18 cellular contexts compared by ENCODE assay signal in the genomic region with DNA sequence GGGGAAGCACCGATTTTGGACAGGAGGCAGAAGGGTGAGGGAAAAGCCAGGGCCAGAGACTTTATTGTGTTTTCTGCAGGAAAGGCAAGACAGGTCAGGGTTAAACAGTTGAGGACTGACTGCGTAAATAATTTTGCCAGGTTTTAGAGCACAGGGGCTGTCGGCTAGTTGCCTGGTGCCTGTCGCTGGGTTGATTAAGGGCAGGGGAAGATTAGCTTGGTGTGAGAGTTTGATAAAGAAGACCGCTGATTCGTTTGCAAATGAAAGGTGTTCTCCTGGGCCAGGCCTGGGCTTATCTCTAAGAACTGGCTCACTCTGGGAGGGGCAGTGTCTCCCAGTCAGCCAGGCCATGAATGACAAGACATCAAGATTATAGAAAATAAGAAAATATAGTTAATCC.
DNase-seq lines count a peak whose midpoint lies in the region; TF ChIP-seq lines count a peak whose summit lies in the region.
"Had no signal": no experiment of that assay in that cellular context is flagged by ENCODE, and none has a peak within 500 bp of the region (broad histone marks: within the 10 kb centered on the region; RNA-seq: fewer than 3 reads in every experiment).

No MANE protein-coding gene starts in this region.

- H3K27me3 ChIP-seq in NT2/D1 (ENCODE audit: insufficient read depth, insufficient read length) (no peaks in the 10 kb centered on the region), WERI-Rb-1 (ENCODE audit: insufficient read depth, low read depth, severe bottlenecking) (no peaks in the 10 kb centered on the region), iPS-15b (ENCODE audit: control insufficient read depth, insufficient read depth, low read length) (no peaks in the 10 kb centered on the region), sigmoid colon (no peaks in the 10 kb centered on the region)

- 77 to 83% methylated on average over 6 of the region's 6 CpGs for WGBS in sigmoid colon, 2 donors

- H3K9me3 ChIP-seq in NT2/D1 (ENCODE audit: insufficient read depth, low read length) (no peaks in the 10 kb centered on the region; the same call in 1 of the 2 replicates), WERI-Rb-1 (ENCODE audit: severe bottlenecking) (no peaks in the 10 kb centered on the region), iPS-15b (ENCODE audit: control insufficient read depth, insufficient read depth, low read length) (no peaks in the 10 kb centered on the region), sigmoid colon (no peaks in the 10 kb centered on the region)

- H3K36me3 ChIP-seq in NT2/D1 (ENCODE audit: insufficient read depth, insufficient read length, low read length) = no peaks in the 10 kb centered on the region
- no peaks in the 10 kb centered on the region for H3K36me3 ChIP-seq in WERI-Rb-1
- no peaks in the 10 kb centered on the region for H3K36me3 ChIP-seq in iPS-15b (ENCODE audit: control insufficient read depth, insufficient read depth, low read length)
- H3K36me3 ChIP-seq in sigmoid colon = no peaks in the 10 kb centered on the region
- H3K36me3 ChIP-seq: HAP-1 had no signal

- TF ChIP-seq EP300 in sigmoid colon (IDR thresholded peaks at IDR 0.05) = no peak

- TF ChIP-seq CTCF in WERI-Rb-1 (IDR thresholded peaks at IDR 0.05; ENCODE audit: low read depth, low read length) (no peak), sigmoid colon (IDR thresholded peaks at IDR 0.05) (no peak)

- intact Hi-C loops in sigmoid colon (cut with DNase I) = loop anchor here (10.0 kb wide), 1 partner anchor 548 kb away; the partner anchor contains the start of gene HIPK2

- no peak for TF ChIP-seq POLR2A in sigmoid colon (IDR thresholded peaks at IDR 0.05)

- H3K4me3 ChIP-seq in NT2/D1 (ENCODE audit: insufficient read length, low read depth) (no peak overlapping the region), WERI-Rb-1 (ENCODE audit: low read depth, low read length) (no peak overlapping the region), iPS-15b (ENCODE audit: low read depth, low read length) (peak overlapping the region; percentile 20), sigmoid colon (no peak overlapping the region)
- H3K4me3 ChIP-seq: HAP-1 had no signal

- DNase-seq in NT2/D1 (ENCODE audit: low read depth, low spot score) = peak; percentile 35
- DNase-seq in WERI-Rb-1 = peak; percentile 26
- DNase-seq in sigmoid colon = no peak
- DNase-seq in NCI-H345 treated with DMSO at 0.1 percent for 48 hours (lab: John Stamatoyannopoulos, UW; ENCODE audit: unreplicated experiment) = no peak
- DNase-seq in NCI-H2107 treated with DMSO at 0.1 percent for 48 hours (lab: John Stamatoyannopoulos, UW; ENCODE audit: unreplicated experiment) = no peak
- no peak for DNase-seq in activated CD4-positive, CD25-positive, alpha-beta regulatory T cell treated with anti-CD3 and anti-CD28 coated beads, Interleukin-2, amount 50 U/mL, for 72 hours
- DNase-seq: ACHN; C1 segment of cervical spinal cord; IMR-90; Karpas-422; NCI-H1436; NCI-H2081; NCI-H510A; NCI-H748 treated with DMSO at 0.1 percent for 48 hours; NK-92 treated with Interleukin-12 subunit alpha and Interleukin-12 subunit beta, amount 100 ng/mL, for 24 hours; PC-3 had no signal

- H3K27ac ChIP-seq in WERI-Rb-1 = no peak overlapping the region
- H3K27ac ChIP-seq in sigmoid colon = peak overlapping the region in 3 of 4 donors; percentile 4 to 43 (median 25)

- H3K4me1 ChIP-seq in NT2/D1 (ENCODE audit: insufficient read depth, insufficient read length) = peaks cover 5% of the 10 kb centered on the region
- H3K4me1 ChIP-seq in iPS-15b (ENCODE audit: control insufficient read depth, insufficient read depth, low read length) = peaks cover 13% of the 10 kb centered on the region
- peaks cover 0 to 38% (median 24%) of the 10 kb centered on the region in 4 donors for H3K4me1 ChIP-seq in sigmoid colon
- H3K4me1 ChIP-seq: HAP-1 had no signal

- H3K9ac ChIP-seq in NT2/D1 (ENCODE audit: insufficient read length, low read depth) (peak overlapping the region; percentile 51), iPS-15b (ENCODE audit: low read depth, low read length) (peak overlapping the region; percentile 70)

Comparison
In these comparisons a context has a peak if more than half of its experiments do, and no peak if none do; other contexts are left out.
1. DNase-seq: peak in NT2/D1 (single experiment) and WERI-Rb-1 (single experiment); none in sigmoid colon (single experiment), NCI-H345 treated with DMSO at 0.1 percent for 48 hours (single experiment), NCI-H2107 treated with DMSO at 0.1 percent for 48 hours (single experiment) and activated CD4-positive, CD25-positive, alpha-beta regulatory T cell treated with anti-CD3 and anti-CD28 coated beads, Interleukin-2, amount 50 U/mL, for 72 hours (single experiment).